Comparison of ENCODE assay signal across 1 cellular context in the genomic region with DNA sequence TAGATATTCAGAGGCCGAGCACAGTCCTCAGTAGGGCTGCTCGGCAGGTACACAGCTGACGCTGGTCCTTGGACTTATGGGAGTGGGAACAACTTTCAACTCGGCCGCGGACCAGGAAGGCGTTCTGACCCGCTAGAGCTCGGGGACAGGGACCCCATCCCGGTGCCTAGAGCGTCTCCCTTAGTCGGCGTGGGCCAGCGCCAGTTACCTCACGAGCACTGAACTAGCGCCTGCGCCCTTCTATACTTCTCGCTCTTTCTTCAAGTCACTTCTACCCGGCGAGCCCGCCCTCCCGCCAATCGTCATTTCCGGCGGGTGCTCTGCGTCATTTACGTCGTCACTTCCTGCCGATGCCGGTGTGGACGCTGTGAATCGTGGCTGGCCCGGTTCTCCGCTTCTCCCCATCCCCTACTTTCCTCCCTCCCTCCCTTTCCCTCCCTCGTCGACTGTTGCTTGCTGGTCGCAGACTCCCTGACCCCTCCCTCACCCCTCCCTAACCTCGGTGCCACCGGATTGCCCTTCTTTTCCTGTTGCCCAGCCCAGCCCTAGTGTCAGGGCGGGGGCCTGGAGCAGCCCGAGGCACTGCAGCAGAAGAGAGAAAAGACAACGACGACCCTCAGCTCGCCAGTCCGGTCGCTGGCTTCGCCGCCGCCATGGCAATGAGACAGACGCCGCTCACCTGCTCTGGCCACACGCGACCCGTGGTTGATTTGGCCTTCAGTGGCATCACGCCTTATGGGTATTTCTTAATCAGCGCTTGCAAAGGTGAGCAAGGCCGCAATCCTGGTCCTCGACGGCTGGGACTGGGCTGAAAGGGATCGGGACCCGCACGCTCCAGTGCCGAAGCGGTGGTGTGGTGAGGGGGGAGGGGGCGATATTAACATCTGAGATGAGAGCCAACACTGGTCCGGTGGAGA.
TF ChIP-seq lines count a peak whose summit lies in the region.

STRAP (plus strand) TSS at position 333 of the 917 bp plus-strand sequence; CDS start at position 654, 321 bp downstream.

TF ChIP-seq in HepG2, 621 proteins besides CTCF, POLR2A, EP300 and RAD21 (continued from another document and continues in another):
- 0 out of 2 replicates have a peak, but pooled peaks have one; percentile 11 for TF ChIP-seq NFYC (CRISPR knock-in tag; IDR thresholded peaks at IDR 0.05)
- TF ChIP-seq ZNF549 (CRISPR knock-in tag; IDR thresholded peaks at IDR 0.05), result no peak
- TF ChIP-seq SP4 (CRISPR knock-in tag; IDR thresholded peaks at IDR 0.05), result peak; percentile 78; the same call in 1 of the 2 replicates
- no peak for TF ChIP-seq USF2 (IDR thresholded peaks at IDR 0.05; ENCODE audit: low read depth, low read length)
- no peak; the same call in 1 of the 2 replicates for TF ChIP-seq USF2 (CRISPR knock-in tag; IDR thresholded peaks at IDR 0.05; ENCODE audit: borderline replicate concordance)
- TF ChIP-seq AGO2 (optimal IDR thresholded peaks at IDR 0.05; ENCODE audit: low read depth, low read length), result peak; percentile 25
- TF ChIP-seq MBNL3 (CRISPR knock-in tag; conservative IDR thresholded peaks at IDR 0.05), result no peak
- no peak for TF ChIP-seq PBX3 (CRISPR knock-in tag; IDR thresholded peaks at IDR 0.05; ENCODE audit: borderline replicate concordance)
- TF ChIP-seq, protein P1, sequence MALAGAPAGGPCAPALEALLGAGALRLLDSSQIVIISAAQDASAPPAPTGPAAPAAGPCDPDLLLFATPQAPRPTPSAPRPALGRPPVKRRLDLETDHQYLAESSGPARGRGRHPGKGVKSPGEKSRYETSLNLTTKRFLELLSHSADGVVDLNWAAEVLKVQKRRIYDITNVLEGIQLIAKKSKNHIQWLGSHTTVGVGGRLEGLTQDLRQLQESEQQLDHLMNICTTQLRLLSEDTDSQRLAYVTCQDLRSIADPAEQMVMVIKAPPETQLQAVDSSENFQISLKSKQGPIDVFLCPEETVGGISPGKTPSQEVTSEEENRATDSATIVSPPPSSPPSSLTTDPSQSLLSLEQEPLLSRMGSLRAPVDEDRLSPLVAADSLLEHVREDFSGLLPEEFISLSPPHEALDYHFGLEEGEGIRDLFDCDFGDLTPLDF (CRISPR knock-in tag; IDR thresholded peaks at IDR 0.05), result peak; percentile 71; the same call in 1 of the 2 replicates
- TF ChIP-seq TEF (CRISPR knock-in tag; IDR thresholded peaks at IDR 0.05), result 0 out of 2 replicates have a peak, but pooled peaks have one; percentile 59
- TF ChIP-seq ATF5 (CRISPR knock-in tag; IDR thresholded peaks at IDR 0.05; ENCODE audit: low read depth), result peak; percentile 80; the same call in 1 of the 2 replicates
- peak; percentile 92 for TF ChIP-seq TAF1 (CRISPR knock-in tag; IDR thresholded peaks at IDR 0.05)
- TF ChIP-seq KAT7 (CRISPR knock-in tag; IDR thresholded peaks at IDR 0.05; ENCODE audit: borderline replicate concordance), result peak; percentile 76; the same call in 1 of the 2 replicates
- TF ChIP-seq ZNF816 (CRISPR knock-in tag; IDR thresholded peaks at IDR 0.05; ENCODE audit: borderline replicate concordance), result peak; percentile 50; the same call in 1 of the 2 replicates
- TF ChIP-seq ZNF605 (CRISPR knock-in tag; IDR thresholded peaks at IDR 0.05), result peak; percentile 94
- no peak for TF ChIP-seq RAD51 (IDR thresholded peaks at IDR 0.05; ENCODE audit: borderline replicate concordance)
- TF ChIP-seq ZNF101 (CRISPR knock-in tag; IDR thresholded peaks at IDR 0.05; ENCODE audit: borderline replicate concordance, low read depth), result no peak
- no peak for TF ChIP-seq REXO4 (CRISPR knock-in tag; IDR thresholded peaks at IDR 0.05; ENCODE audit: borderline replicate concordance)
- peak; percentile 86 for TF ChIP-seq SALL2 (CRISPR knock-in tag; IDR thresholded peaks at IDR 0.05)
- TF ChIP-seq SMARCE1 (IDR thresholded peaks at IDR 0.05; ENCODE audit: borderline replicate concordance), result no peak
- TF ChIP-seq, protein P2, sequence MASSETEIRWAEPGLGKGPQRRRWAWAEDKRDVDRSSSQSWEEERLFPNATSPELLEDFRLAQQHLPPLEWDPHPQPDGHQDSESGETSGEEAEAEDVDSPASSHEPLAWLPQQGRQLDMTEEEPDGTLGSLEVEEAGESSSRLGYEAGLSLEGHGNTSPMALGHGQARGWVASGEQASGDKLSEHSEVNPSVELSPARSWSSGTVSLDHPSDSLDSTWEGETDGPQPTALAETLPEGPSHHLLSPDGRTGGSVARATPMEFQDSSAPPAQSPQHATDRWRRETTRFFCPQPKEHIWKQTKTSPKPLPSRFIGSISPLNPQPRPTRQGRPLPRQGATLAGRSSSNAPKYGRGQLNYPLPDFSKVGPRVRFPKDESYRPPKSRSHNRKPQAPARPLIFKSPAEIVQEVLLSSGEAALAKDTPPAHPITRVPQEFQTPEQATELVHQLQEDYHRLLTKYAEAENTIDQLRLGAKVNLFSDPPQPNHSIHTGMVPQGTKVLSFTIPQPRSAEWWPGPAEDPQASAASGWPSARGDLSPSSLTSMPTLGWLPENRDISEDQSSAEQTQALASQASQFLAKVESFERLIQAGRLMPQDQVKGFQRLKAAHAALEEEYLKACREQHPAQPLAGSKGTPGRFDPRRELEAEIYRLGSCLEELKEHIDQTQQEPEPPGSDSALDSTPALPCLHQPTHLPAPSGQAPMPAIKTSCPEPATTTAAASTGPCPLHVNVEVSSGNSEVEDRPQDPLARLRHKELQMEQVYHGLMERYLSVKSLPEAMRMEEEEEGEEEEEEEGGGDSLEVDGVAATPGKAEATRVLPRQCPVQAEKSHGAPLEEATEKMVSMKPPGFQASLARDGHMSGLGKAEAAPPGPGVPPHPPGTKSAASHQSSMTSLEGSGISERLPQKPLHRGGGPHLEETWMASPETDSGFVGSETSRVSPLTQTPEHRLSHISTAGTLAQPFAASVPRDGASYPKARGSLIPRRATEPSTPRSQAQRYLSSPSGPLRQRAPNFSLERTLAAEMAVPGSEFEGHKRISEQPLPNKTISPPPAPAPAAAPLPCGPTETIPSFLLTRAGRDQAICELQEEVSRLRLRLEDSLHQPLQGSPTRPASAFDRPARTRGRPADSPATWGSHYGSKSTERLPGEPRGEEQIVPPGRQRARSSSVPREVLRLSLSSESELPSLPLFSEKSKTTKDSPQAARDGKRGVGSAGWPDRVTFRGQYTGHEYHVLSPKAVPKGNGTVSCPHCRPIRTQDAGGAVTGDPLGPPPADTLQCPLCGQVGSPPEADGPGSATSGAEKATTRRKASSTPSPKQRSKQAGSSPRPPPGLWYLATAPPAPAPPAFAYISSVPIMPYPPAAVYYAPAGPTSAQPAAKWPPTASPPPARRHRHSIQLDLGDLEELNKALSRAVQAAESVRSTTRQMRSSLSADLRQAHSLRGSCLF (CRISPR knock-in tag; IDR thresholded peaks at IDR 0.05; ENCODE audit: borderline replicate concordance), result 0 out of 2 replicates have a peak, but pooled peaks have one; percentile 52
- no peak for TF ChIP-seq ZNF644 (CRISPR knock-in tag; IDR thresholded peaks at IDR 0.05; ENCODE audit: low read depth)
- TF ChIP-seq, protein P3, sequence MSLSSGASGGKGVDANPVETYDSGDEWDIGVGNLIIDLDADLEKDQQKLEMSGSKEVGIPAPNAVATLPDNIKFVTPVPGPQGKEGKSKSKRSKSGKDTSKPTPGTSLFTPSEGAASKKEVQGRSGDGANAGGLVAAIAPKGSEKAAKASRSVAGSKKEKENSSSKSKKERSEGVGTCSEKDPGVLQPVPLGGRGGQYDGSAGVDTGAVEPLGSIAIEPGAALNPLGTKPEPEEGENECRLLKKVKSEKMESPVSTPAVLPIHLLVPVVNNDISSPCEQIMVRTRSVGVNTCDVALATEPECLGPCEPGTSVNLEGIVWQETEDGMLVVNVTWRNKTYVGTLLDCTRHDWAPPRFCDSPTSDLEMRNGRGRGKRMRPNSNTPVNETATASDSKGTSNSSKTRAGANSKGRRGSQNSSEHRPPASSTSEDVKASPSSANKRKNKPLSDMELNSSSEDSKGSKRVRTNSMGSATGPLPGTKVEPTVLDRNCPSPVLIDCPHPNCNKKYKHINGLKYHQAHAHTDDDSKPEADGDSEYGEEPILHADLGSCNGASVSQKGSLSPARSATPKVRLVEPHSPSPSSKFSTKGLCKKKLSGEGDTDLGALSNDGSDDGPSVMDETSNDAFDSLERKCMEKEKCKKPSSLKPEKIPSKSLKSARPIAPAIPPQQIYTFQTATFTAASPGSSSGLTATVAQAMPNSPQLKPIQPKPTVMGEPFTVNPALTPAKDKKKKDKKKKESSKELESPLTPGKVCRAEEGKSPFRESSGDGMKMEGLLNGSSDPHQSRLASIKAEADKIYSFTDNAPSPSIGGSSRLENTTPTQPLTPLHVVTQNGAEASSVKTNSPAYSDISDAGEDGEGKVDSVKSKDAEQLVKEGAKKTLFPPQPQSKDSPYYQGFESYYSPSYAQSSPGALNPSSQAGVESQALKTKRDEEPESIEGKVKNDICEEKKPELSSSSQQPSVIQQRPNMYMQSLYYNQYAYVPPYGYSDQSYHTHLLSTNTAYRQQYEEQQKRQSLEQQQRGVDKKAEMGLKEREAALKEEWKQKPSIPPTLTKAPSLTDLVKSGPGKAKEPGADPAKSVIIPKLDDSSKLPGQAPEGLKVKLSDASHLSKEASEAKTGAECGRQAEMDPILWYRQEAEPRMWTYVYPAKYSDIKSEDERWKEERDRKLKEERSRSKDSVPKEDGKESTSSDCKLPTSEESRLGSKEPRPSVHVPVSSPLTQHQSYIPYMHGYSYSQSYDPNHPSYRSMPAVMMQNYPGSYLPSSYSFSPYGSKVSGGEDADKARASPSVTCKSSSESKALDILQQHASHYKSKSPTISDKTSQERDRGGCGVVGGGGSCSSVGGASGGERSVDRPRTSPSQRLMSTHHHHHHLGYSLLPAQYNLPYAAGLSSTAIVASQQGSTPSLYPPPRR (CRISPR knock-in tag; IDR thresholded peaks at IDR 0.05; ENCODE audit: borderline replicate concordance), result peak; percentile 55
- peak; percentile 82; the same call in 1 of the 2 replicates for TF ChIP-seq FOXC1 (CRISPR knock-in tag; IDR thresholded peaks at IDR 0.05; ENCODE audit: borderline replicate concordance)
- TF ChIP-seq, protein P4, sequence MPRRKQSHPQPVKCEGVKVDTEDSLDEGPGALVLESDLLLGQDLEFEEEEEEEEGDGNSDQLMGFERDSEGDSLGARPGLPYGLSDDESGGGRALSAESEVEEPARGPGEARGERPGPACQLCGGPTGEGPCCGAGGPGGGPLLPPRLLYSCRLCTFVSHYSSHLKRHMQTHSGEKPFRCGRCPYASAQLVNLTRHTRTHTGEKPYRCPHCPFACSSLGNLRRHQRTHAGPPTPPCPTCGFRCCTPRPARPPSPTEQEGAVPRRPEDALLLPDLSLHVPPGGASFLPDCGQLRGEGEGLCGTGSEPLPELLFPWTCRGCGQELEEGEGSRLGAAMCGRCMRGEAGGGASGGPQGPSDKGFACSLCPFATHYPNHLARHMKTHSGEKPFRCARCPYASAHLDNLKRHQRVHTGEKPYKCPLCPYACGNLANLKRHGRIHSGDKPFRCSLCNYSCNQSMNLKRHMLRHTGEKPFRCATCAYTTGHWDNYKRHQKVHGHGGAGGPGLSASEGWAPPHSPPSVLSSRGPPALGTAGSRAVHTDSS (CRISPR knock-in tag; conservative IDR thresholded peaks at IDR 0.05), result no peak
- peak; percentile 74; the same call in 1 of the 2 replicates for TF ChIP-seq ZNF639 (CRISPR knock-in tag; conservative IDR thresholded peaks at IDR 0.05)
- TF ChIP-seq, protein P5, sequence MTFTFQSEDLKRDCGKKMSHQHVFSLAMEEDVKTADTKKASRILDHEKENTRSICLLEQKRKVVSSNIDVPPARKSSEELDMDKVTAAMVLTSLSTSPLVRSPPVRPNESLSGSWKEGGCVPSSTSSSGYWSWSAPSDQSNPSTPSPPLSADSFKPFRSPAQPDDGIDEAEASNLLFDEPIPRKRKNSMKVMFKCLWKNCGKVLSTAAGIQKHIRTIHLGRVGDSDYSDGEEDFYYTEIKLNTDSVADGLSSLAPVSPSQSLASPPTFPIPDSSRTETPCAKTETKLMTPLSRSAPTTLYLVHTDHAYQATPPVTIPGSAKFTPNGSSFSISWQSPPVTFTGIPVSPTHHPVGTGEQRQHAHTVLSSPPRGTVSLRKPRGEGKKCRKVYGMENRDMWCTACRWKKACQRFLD (CRISPR knock-in tag; IDR thresholded peaks at IDR 0.05; ENCODE audit: borderline replicate concordance), result peak; percentile 68; the same call in 1 of the 2 replicates
- TF ChIP-seq ZNF556 (CRISPR knock-in tag; IDR thresholded peaks at IDR 0.05; ENCODE audit: borderline replicate concordance), result peak; percentile 87; the same call in 1 of the 2 replicates
- no peak for TF ChIP-seq PAF1 (CRISPR knock-in tag; IDR thresholded peaks at IDR 0.05)
